Comparison of ENCODE assay signal across 1 cellular context in genomic region chr3:67461667-67462142, GRCh38.
TF ChIP-seq lines count a peak whose summit lies in the region.

No MANE protein-coding gene starts in this region.

TF ChIP-seq in SK-N-SH, 30 proteins besides CTCF, POLR2A, EP300 and RAD21 (continued from another document):
- TF ChIP-seq, protein P1, sequence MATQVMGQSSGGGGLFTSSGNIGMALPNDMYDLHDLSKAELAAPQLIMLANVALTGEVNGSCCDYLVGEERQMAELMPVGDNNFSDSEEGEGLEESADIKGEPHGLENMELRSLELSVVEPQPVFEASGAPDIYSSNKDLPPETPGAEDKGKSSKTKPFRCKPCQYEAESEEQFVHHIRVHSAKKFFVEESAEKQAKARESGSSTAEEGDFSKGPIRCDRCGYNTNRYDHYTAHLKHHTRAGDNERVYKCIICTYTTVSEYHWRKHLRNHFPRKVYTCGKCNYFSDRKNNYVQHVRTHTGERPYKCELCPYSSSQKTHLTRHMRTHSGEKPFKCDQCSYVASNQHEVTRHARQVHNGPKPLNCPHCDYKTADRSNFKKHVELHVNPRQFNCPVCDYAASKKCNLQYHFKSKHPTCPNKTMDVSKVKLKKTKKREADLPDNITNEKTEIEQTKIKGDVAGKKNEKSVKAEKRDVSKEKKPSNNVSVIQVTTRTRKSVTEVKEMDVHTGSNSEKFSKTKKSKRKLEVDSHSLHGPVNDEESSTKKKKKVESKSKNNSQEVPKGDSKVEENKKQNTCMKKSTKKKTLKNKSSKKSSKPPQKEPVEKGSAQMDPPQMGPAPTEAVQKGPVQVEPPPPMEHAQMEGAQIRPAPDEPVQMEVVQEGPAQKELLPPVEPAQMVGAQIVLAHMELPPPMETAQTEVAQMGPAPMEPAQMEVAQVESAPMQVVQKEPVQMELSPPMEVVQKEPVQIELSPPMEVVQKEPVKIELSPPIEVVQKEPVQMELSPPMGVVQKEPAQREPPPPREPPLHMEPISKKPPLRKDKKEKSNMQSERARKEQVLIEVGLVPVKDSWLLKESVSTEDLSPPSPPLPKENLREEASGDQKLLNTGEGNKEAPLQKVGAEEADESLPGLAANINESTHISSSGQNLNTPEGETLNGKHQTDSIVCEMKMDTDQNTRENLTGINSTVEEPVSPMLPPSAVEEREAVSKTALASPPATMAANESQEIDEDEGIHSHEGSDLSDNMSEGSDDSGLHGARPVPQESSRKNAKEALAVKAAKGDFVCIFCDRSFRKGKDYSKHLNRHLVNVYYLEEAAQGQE (IDR thresholded peaks at IDR 0.05; ENCODE audit: low read depth, low read length): no peak
- no peak for TF ChIP-seq RFX5 (IDR thresholded peaks at IDR 0.05; ENCODE audit: low read length)
- TF ChIP-seq TCF12 (IDR thresholded peaks at IDR 0.05): peak; percentile 80
- no peak for TF ChIP-seq SMC3 (IDR thresholded peaks at IDR 0.05; ENCODE audit: low read depth, low read length)
- no peak for TF ChIP-seq FOXM1 (IDR thresholded peaks at IDR 0.05; ENCODE audit: low read depth)
- TF ChIP-seq RCOR1 (IDR thresholded peaks at IDR 0.05; ENCODE audit: low read length): no peak
- TF ChIP-seq MXI1 (IDR thresholded peaks at IDR 0.05; ENCODE audit: low read depth, low read length): no peak
- TF ChIP-seq JUND (IDR thresholded peaks at IDR 0.05): peak; percentile 52
- TF ChIP-seq, protein P2, sequence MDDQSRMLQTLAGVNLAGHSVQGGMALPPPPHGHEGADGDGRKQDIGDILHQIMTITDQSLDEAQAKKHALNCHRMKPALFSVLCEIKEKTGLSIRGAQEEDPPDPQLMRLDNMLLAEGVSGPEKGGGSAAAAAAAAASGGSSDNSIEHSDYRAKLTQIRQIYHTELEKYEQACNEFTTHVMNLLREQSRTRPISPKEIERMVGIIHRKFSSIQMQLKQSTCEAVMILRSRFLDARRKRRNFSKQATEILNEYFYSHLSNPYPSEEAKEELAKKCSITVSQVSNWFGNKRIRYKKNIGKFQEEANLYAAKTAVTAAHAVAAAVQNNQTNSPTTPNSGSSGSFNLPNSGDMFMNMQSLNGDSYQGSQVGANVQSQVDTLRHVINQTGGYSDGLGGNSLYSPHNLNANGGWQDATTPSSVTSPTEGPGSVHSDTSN (IDR thresholded peaks at IDR 0.05): peak; percentile 67
- TF ChIP-seq RXRA (IDR thresholded peaks at IDR 0.05; ENCODE audit: borderline replicate concordance, low read depth): peak; percentile 79
- no peak for TF ChIP-seq EZH2phosphoT487 (IDR thresholded peaks at IDR 0.05; ENCODE audit: borderline replicate concordance, low read depth)
- TF ChIP-seq YY1 (IDR thresholded peaks at IDR 0.05; ENCODE audit: low read depth): no peak
- TF ChIP-seq USF1 (IDR thresholded peaks at IDR 0.05; ENCODE audit: borderline replicate concordance, low read depth): no peak
